In the genomic region with DNA sequence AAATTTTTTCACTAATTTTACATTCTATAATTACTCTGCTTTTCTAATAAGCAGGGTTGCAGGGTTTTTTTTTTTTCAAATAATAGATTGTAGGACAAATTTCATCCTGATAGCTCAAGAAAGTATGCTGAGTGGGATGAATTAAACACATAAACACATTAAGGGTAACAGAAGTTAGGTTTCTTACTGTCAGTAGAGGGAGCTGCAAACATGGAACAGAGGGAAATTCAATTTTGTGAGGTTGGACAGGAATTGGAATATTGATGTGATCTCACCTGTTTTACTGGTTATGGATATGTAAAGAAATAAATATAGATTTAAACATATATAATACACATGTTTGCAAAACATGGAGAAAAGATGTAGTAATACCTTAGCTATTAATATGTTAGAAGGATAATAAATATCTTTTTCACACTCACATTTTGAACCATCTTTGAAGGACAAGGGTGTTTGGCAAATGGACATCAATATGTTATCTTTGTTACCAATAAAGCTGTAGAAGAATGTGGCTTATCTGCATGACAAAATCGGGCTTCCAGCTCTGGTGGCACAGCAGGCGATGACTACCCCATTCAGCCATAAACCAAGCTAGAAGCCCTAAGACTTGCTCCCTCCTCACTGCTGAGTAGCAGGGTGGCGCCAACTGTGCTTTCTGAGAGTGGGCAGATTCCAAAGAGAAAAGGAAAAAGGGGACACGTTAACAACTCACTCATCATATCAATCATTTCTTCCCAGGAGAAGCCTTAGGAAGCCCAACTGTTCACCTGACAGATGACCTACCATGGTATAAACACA, we compare ENCODE assay signal across 15 cellular contexts.
DNase-seq lines count a peak whose midpoint lies in the region; ATAC-seq, FAIRE-seq and TF ChIP-seq lines count a peak whose summit lies in the region.
"Had no signal": no experiment of that assay in that cellular context is flagged by ENCODE, and none has a peak within 500 bp of the region (broad histone marks: within the 10 kb centered on the region; RNA-seq: fewer than 3 reads in every experiment).

No MANE protein-coding gene starts in this region.

- H2AK5ac ChIP-seq in H1 (ENCODE audit: low read depth, low read length), result no peak overlapping the region

- no peak overlapping the region for H4K91ac ChIP-seq in H1 (replicated peaks; ENCODE audit: insufficient read length, low read length)

- H3K27ac ChIP-seq in H1 (ENCODE audit: low read depth, low read length), result no peak overlapping the region
- H3K27ac ChIP-seq in neural progenitor cell, result no peak overlapping the region
- no peak overlapping the region for H3K27ac ChIP-seq in body of pancreas
- H3K27ac ChIP-seq: skin epidermis had no signal

- no peak overlapping the region for H2BK5ac ChIP-seq in H1 (ENCODE audit: low read depth, low read length)

- H3K27ac Mint-ChIP-seq in neural progenitor cell, result no peak overlapping the region
- no peak overlapping the region for H3K27ac Mint-ChIP-seq in activated naive CD8-positive, alpha-beta T cell treated with anti-CD3 and anti-CD28 coated beads for 36 hours
- H3K27ac Mint-ChIP-seq: activated CD4-positive, alpha-beta memory T cell treated with anti-CD3 and anti-CD28 coated beads for 36 hours; activated T-helper 2 cell treated with anti-CD3 and anti-CD28 coated beads, Interferon-gamma antibody, Interleukin-2, Interleukin-4, amounts not matched to agents 10 μg/mL and 5 μg/mL and 100 μg/mL, durations not matched to agents 14 hours and 24 hours and 36 hours had no signal

- no peak overlapping the region for H2BK12ac ChIP-seq in H1 (ENCODE audit: low read depth, low read length)

- H3K79me2 ChIP-seq in H1 (ENCODE audit: control insufficient read depth in 1 of 2, insufficient read depth in 2 of 2, low read length in 2 of 2) (no peaks in the 10 kb centered on the region), neural progenitor cell (ENCODE audit: low read depth) (no peaks in the 10 kb centered on the region)

- no peaks in the 10 kb centered on the region for H3K9me3 Mint-ChIP-seq in neural progenitor cell
- no peaks in the 10 kb centered on the region for H3K9me3 Mint-ChIP-seq in activated naive CD8-positive, alpha-beta T cell treated with anti-CD3 and anti-CD28 coated beads for 36 hours
- H3K9me3 Mint-ChIP-seq: activated CD4-positive, alpha-beta memory T cell treated with anti-CD3 and anti-CD28 coated beads for 36 hours; activated T-helper 2 cell treated with anti-CD3 and anti-CD28 coated beads, Interferon-gamma antibody, Interleukin-2, Interleukin-4, amounts not matched to agents 10 μg/mL and 5 μg/mL and 100 μg/mL, durations not matched to agents 14 hours and 24 hours and 36 hours; central memory CD8-positive, alpha-beta T cell had no signal

- H3K27me3 Mint-ChIP-seq in neural progenitor cell (ENCODE audit: insufficient read depth, low read depth), result no peaks in the 10 kb centered on the region
- H3K27me3 Mint-ChIP-seq in activated naive CD8-positive, alpha-beta T cell treated with anti-CD3 and anti-CD28 coated beads for 36 hours, result peaks cover 27% of the 10 kb centered on the region

- no peaks in the 10 kb centered on the region for H3K9me3 ChIP-seq in H1 (ENCODE audit: insufficient read depth in 2 of 2, low read depth in 1 of 2, low read length in 1 of 2)
- no peaks in the 10 kb centered on the region for H3K9me3 ChIP-seq in neural progenitor cell (ENCODE audit: low read depth)
- H3K9me3 ChIP-seq in body of pancreas, result no peaks in the 10 kb centered on the region

- no peak for FAIRE-seq in H1 (lab: Jason Lieb, UNC)

- no peak overlapping the region for H2BK15ac ChIP-seq in H1 (ENCODE audit: low read length)

- H3K36me3 ChIP-seq in H1 (ENCODE audit: control insufficient read depth in 2 of 4, insufficient read depth in 4 of 4, low read length in 3 of 4) (no peaks in the 10 kb centered on the region), neural progenitor cell (no peaks in the 10 kb centered on the region), body of pancreas (replicated peaks in 1 of 2; ENCODE audit: insufficient read depth in 1 of 2, low read depth in 2 of 2) (no peaks in the 10 kb centered on the region)

- H3K27me3 ChIP-seq in H1 (replicated peaks in 1 of 4; ENCODE audit: control insufficient read depth in 3 of 4, extremely low read depth in 1 of 4, insufficient read depth in 3 of 4, low read length in 3 of 4) (no peaks in the 10 kb centered on the region), neural progenitor cell (no peaks in the 10 kb centered on the region), body of pancreas (peaks cover 0 to 4% of the 10 kb centered on the region in 2 donors)

- intact Hi-C loops in body of pancreas (cut with DNase I), result no loop called here

- no peaks in the 10 kb centered on the region for H3K4me1 Mint-ChIP-seq in neural progenitor cell
- H3K4me1 Mint-ChIP-seq in activated naive CD8-positive, alpha-beta T cell treated with anti-CD3 and anti-CD28 coated beads for 36 hours, result no peaks in the 10 kb centered on the region
- H3K4me1 Mint-ChIP-seq: central memory CD8-positive, alpha-beta T cell had no signal

- no peak overlapping the region for H2BK120ac ChIP-seq in H1 (replicated peaks; ENCODE audit: low read depth, low read length)

- peak; percentile 9 for DNase-seq in GM03348 (ENCODE audit: low spot score)
- DNase-seq in NB4 (ENCODE audit: low read depth), result no peak
- no peak for DNase-seq in H1 (ENCODE audit: low read depth in 1 of 2, low spot score in 2 of 2)
- DNase-seq in neural progenitor cell (ENCODE audit: low spot score), result no peak
- no peak for DNase-seq in UCSD-AML1 (lab: John Stamatoyannopoulos, UW; ENCODE audit: unreplicated experiment)
- no peak for DNase-seq in body of pancreas
- no peak for DNase-seq in activated naive CD8-positive, alpha-beta T cell treated with anti-CD3 and anti-CD28 coated beads for 36 hours
- DNase-seq: activated CD4-positive, alpha-beta memory T cell treated with anti-CD3 and anti-CD28 coated beads for 36 hours; NCI-H1048; RPMI8226; substantia nigra; T-helper 9 cell had no signal

- H3K4me2 ChIP-seq in H1 (ENCODE audit: insufficient read depth in 1 of 2, low read depth in 2 of 2, low read length in 2 of 2), result 0 out of 4 replicates have a peak overlapping the region, but pooled peaks of 1 of the 2 experiments have one; percentile 19
- no peak overlapping the region for H3K4me2 ChIP-seq in neural progenitor cell

- no peaks in the 10 kb centered on the region for H3K79me1 ChIP-seq in H1 (ENCODE audit: low read depth, low read length)

- H3K23me2 ChIP-seq in H1 (ENCODE audit: low read depth, low read length), result no peaks in the 10 kb centered on the region

- no peak overlapping the region for H3K4ac ChIP-seq in H1 (replicated peaks; ENCODE audit: insufficient read length, low read depth, low read length)

- H4K8ac ChIP-seq in H1 (ENCODE audit: extremely low read depth, insufficient read depth, low read length), result no peak overlapping the region

- H3K18ac ChIP-seq in H1 (ENCODE audit: extremely low read depth, low read length), result no peak overlapping the region

- H3K9ac ChIP-seq in H1 (replicated peaks in 1 of 4; ENCODE audit: extremely low read depth in 1 of 4, low read depth in 3 of 4, low read length in 3 of 4) (no peak overlapping the region), neural progenitor cell (no peak overlapping the region)

- ATAC-seq in body of pancreas, result no peak

- H2BK20ac ChIP-seq in H1 (ENCODE audit: low read length), result no peak overlapping the region

- no peaks in the 10 kb centered on the region for H3F3A ChIP-seq in neural progenitor cell (ENCODE audit: low read depth)

- no peaks in the 10 kb centered on the region for H4K20me1 ChIP-seq in H1 (replicated peaks in 1 of 2; ENCODE audit: control insufficient read depth in 1 of 2, insufficient read depth in 2 of 2, low read length in 2 of 2)
- H4K20me1 ChIP-seq in neural progenitor cell (ENCODE audit: low read depth), result no peaks in the 10 kb centered on the region

- TF ChIP-seq EP300 in H1 (IDR thresholded peaks at IDR 0.05; ENCODE audit: borderline replicate concordance in 1 of 2, low read depth in 2 of 2, low read length in 2 of 2), result no peak

- H3K4me1 ChIP-seq in H1 (replicated peaks in 1 of 4; ENCODE audit: control insufficient read depth in 3 of 4, insufficient read depth in 4 of 4, low read length in 3 of 4) (peaks cover 0 to 3% (median 2%) of the 10 kb centered on the region in 4 experiments; a peak in 2 of 7 replicates), neural progenitor cell (no peaks in the 10 kb centered on the region), body of pancreas (no peaks in the 10 kb centered on the region)

- TF ChIP-seq RAD21 in H1 (IDR thresholded peaks at IDR 0.05 in 1 of 2, conservative IDR thresholded peaks at IDR 0.05 in 1 of 2; ENCODE audit: low read depth in 2 of 2, low read length in 2 of 2), result peak; percentile 29 to 33; a peak in 3 of 4 replicates

- H3K4me3 ChIP-seq in NB4 (ENCODE audit: low read depth, low read length) (no peak overlapping the region), H1 (ENCODE audit: extremely low read depth in 1 of 4, insufficient read depth in 2 of 4, low read depth in 3 of 4, low read length in 4 of 4) (no peak overlapping the region), neural progenitor cell (no peak overlapping the region), body of pancreas (no peak overlapping the region)
- H3K4me3 ChIP-seq: skin epidermis had no signal

- 70% methylated on average over 4 of the region's 4 CpGs; no CpG with 5 or more reads in 1 of the 2 experiments for WGBS in H1 (ENCODE audit: extremely low coverage in 1 of 2, insufficient coverage in 1 of 2, insufficient read length in 1 of 2, insufficient replicate concordance in 2 of 2, low coverage in 1 of 2, low lambda C conversion rate in 2 of 2, missing lambda C conversion rate in 1 of 2), 2 experiments
- WGBS in body of pancreas, 2 donors, result 50 to 57% methylated on average over 4 of the region's 4 CpGs

- CTCF ChIA-PET in H1 (lab: Charles Lee; ENCODE audit: partially characterized antibody), result interaction anchor here (0.6 to 1.6 kb wide), 16 partner anchors 9 to 1895 kb away, joined by 3 to 6 read pairs (median 3); no protein-coding TSS in a partner anchor

- no peak overlapping the region for H4K5ac ChIP-seq in H1 (ENCODE audit: insufficient read length, low read depth, low read length)

- POLR2A ChIA-PET in H1 (lab: Charles Lee; ENCODE audit: partially characterized antibody), result no interaction called here

- no peaks in the 10 kb centered on the region for H3K36me3 Mint-ChIP-seq in neural progenitor cell
- H3K36me3 Mint-ChIP-seq in activated naive CD8-positive, alpha-beta T cell treated with anti-CD3 and anti-CD28 coated beads for 36 hours, result no peaks in the 10 kb centered on the region
- H3K36me3 Mint-ChIP-seq: activated CD4-positive, alpha-beta memory T cell treated with anti-CD3 and anti-CD28 coated beads for 36 hours had no signal

- H3K4me3 Mint-ChIP-seq in neural progenitor cell, result no peak overlapping the region
- no peak overlapping the region for H3K4me3 Mint-ChIP-seq in activated naive CD8-positive, alpha-beta T cell treated with anti-CD3 and anti-CD28 coated beads for 36 hours
- H3K4me3 Mint-ChIP-seq: activated CD4-positive, alpha-beta memory T cell treated with anti-CD3 and anti-CD28 coated beads for 36 hours; central memory CD8-positive, alpha-beta T cell had no signal

- no peak for TF ChIP-seq POLR2A in NB4 (IDR thresholded peaks at IDR 0.05; ENCODE audit: extremely low read depth, insufficient read length)
- TF ChIP-seq POLR2A in H1 (IDR thresholded peaks at IDR 0.05; ENCODE audit: control extremely low read depth in 1 of 2, low read depth in 2 of 2, low read length in 2 of 2), result no peak
- no peak for TF ChIP-seq POLR2A in body of pancreas (IDR thresholded peaks at IDR 0.05)

- TF ChIP-seq CTCF in NB4 (IDR thresholded peaks at IDR 0.05; ENCODE audit: low read depth, low read length) (peak; percentile 3), H1 (IDR thresholded peaks at IDR 0.05; ENCODE audit: control extremely low read depth in 1 of 3, insufficient read depth in 1 of 3, low read depth in 1 of 3, low read length in 3 of 3) (peak in 1 of 3 experiments; percentile 55; a peak in 2 of 4 replicates), neural progenitor cell (IDR thresholded peaks at IDR 0.05) (peak; percentile 59), body of pancreas (IDR thresholded peaks at IDR 0.05) (no peak)

- no peak overlapping the region for H3K56ac ChIP-seq in H1 (replicated peaks; ENCODE audit: insufficient read length, low read depth, low read length)

- H2AFZ ChIP-seq in H1 (ENCODE audit: low read length), result no peak overlapping the region
- H2AFZ ChIP-seq in neural progenitor cell (replicated peaks), result no peak overlapping the region

- no peak overlapping the region for H3K23ac ChIP-seq in H1 (ENCODE audit: insufficient read length)

- no peak overlapping the region for H3K14ac ChIP-seq in H1 (ENCODE audit: insufficient read length)

Comparison
In these comparisons a context has a peak if more than half of its experiments do, and no peak if none do; other contexts are left out.
1. CTCF ChIP-seq: peak in NB4 (single experiment) and neural progenitor cell (single experiment); none in body of pancreas (0 of 7).